Comparison of ENCODE assay signal across 16 cellular contexts in genomic region chr2:96866149-96866548, GRCh38. TPM values are rescaled to one million over a fixed set of nuclear protein-coding genes. Genes with fewer than 3 reads are reported as not detected.
DNase-seq lines count a peak whose midpoint lies in the region; ATAC-seq and TF ChIP-seq lines count a peak whose summit lies in the region.
"Had no signal": no experiment of that assay in that cellular context is flagged by ENCODE, and none has a peak within 500 bp of the region (broad histone marks: within the 10 kb centered on the region; RNA-seq: fewer than 3 reads in every experiment).

No MANE protein-coding gene starts in this region.

- WGBS in esophagus squamous epithelium, 2 donors: 67 to 75% methylated on average over 1 of the region's 14 CpGs
- WGBS in tibial nerve, 2 donors: 40 to 46% methylated on average over 1 to 7 of the region's 14 CpGs

- intact Hi-C loops in esophagus squamous epithelium (cut with DNase I): no loop called here

- no peaks in the 10 kb centered on the region for H4K20me1 ChIP-seq in OCI-LY3 (ENCODE audit: insufficient read depth, low read length)

- H3K4me3 ChIP-seq in OCI-LY3 (ENCODE audit: low read length): peak overlapping the region; percentile 87
- H3K4me3 ChIP-seq in esophagus squamous epithelium: peak overlapping the region in 1 of 4 donors; percentile 94
- peak overlapping the region in 3 of 4 donors; percentile 64 to 92 (median 85) for H3K4me3 ChIP-seq in tibial nerve
- H3K4me3 ChIP-seq: SK-N-MC had no signal

- H3K36me3 Mint-ChIP-seq in nephron progenitor cell (ENCODE audit: low read depth): peaks cover 23% of the 10 kb centered on the region

- peaks cover 32% of the 10 kb centered on the region for H3K4me1 Mint-ChIP-seq in nephron progenitor cell

- H3K36me3 ChIP-seq in OCI-LY3 (replicated peaks; ENCODE audit: low read depth, low read length): peaks cover 12% of the 10 kb centered on the region
- peaks cover 37 to 65% (median 44%) of the 10 kb centered on the region in 3 donors for H3K36me3 ChIP-seq in esophagus squamous epithelium
- peaks cover 3 to 64% (median 16%) of the 10 kb centered on the region in 3 donors for H3K36me3 ChIP-seq in tibial nerve

- no peak overlapping the region for H3K4me3 Mint-ChIP-seq in nephron progenitor cell

- H3K27me3 ChIP-seq in OCI-LY3 (ENCODE audit: low read depth, low read length) (peaks cover 4% of the 10 kb centered on the region; the same call in 1 of the 2 replicates), esophagus squamous epithelium (no peaks in the 10 kb centered on the region), tibial nerve (no peaks in the 10 kb centered on the region)
- H3K27me3 ChIP-seq: suprapubic skin had no signal

- H3K27ac Mint-ChIP-seq in nephron progenitor cell: peak overlapping the region; percentile 71

- no peak for TF ChIP-seq POLR2A in esophagus squamous epithelium (IDR thresholded peaks at IDR 0.05)
- TF ChIP-seq POLR2A in tibial nerve (IDR thresholded peaks at IDR 0.05): no peak

- no peak for TF ChIP-seq CTCF in OCI-LY3 (IDR thresholded peaks at IDR 0.05; ENCODE audit: low read depth, low read length)
- TF ChIP-seq CTCF in esophagus squamous epithelium (IDR thresholded peaks at IDR 0.05): no peak
- no peak for TF ChIP-seq CTCF in nephron progenitor cell (IDR thresholded peaks at IDR 0.05)
- no peak for TF ChIP-seq CTCF in tibial nerve (IDR thresholded peaks at IDR 0.05)

- DNase-seq in esophagus squamous epithelium (lab: John Stamatoyannopoulos, UW): no peak
- no peak for DNase-seq in nephron progenitor cell
- DNase-seq in tibial nerve (ENCODE audit: low spot score in 2 of 2): no peak
- DNase-seq in 8988T: no peak
- DNase-seq in NCI-H69 (lab: John Stamatoyannopoulos, UW): no peak
- DNase-seq: activated CD4-positive, alpha-beta T cell treated with anti-CD3 and anti-CD28 coated beads for 4 hours; activated effector memory CD4-positive, alpha-beta T cell treated with anti-CD3 and anti-CD28 coated beads, Interleukin-2, amount 50 U/mL, for 16 hours; DMS153; midbrain; NCI-H187; PC-3 had no signal

- ATAC-seq in activated CD4-positive, CD25-positive, alpha-beta regulatory T cell treated with anti-CD3 and anti-CD28 coated beads, Interleukin-2, amount 50 U/mL, for 24 hours: no peak
- ATAC-seq: HCT116, PC-3 had no signal

- peak overlapping the region; percentile 92 for H3K4me2 ChIP-seq in OCI-LY3 (ENCODE audit: low read length)

- H3K27ac ChIP-seq in OCI-LY3 (ENCODE audit: low read length): no peak overlapping the region
- peak overlapping the region; percentile 95 to 100 (median 97) for H3K27ac ChIP-seq in esophagus squamous epithelium
- peak overlapping the region; percentile 94 to 99 (median 98) for H3K27ac ChIP-seq in tibial nerve
- H3K27ac ChIP-seq: SK-N-MC had no signal

- no peak overlapping the region for H2AFZ ChIP-seq in OCI-LY3 (ENCODE audit: low read depth, low read length)

- H3K9me3 Mint-ChIP-seq in nephron progenitor cell: no peaks in the 10 kb centered on the region

- peaks cover 5% of the 10 kb centered on the region for H3K4me1 ChIP-seq in OCI-LY3 (ENCODE audit: low read length)
- peaks cover 37 to 86% (median 41%) of the 10 kb centered on the region in 3 donors for H3K4me1 ChIP-seq in esophagus squamous epithelium
- H3K4me1 ChIP-seq in tibial nerve: peaks cover 0 to 72% (median 40%) of the 10 kb centered on the region in 4 donors

- H3K9me3 ChIP-seq in OCI-LY3 (ENCODE audit: insufficient read depth, low read length) (no peaks in the 10 kb centered on the region), esophagus squamous epithelium (no peaks in the 10 kb centered on the region), tibial nerve (no peaks in the 10 kb centered on the region)
- H3K9me3 ChIP-seq: suprapubic skin had no signal

- H3K79me2 ChIP-seq in OCI-LY3 (ENCODE audit: low read length): peaks cover 21% of the 10 kb centered on the region

- no peak for TF ChIP-seq EP300 in tibial nerve (IDR thresholded peaks at IDR 0.05)

- no peaks in the 10 kb centered on the region for H3K27me3 Mint-ChIP-seq in nephron progenitor cell (ENCODE audit: low read depth, poor library complexity)

- peak overlapping the region; percentile 49; the same call in 1 of the 2 replicates for H3K9ac ChIP-seq in OCI-LY3 (ENCODE audit: low read length)

RNA-seq across cellular contexts. Expression of gene SEMA4C, which starts 3.7 kb away (rescaled TPM):
- 10 to 100 TPM in 2 of 4 donors, 1 to 10 TPM in 2; 7.4 to 23.8 (median 12.8) TPM for total RNA-seq in esophagus squamous epithelium
- 100 to 1,000 TPM; 120 to 181 (median 147) TPM for total RNA-seq in tibial nerve

RNA-seq across cellular contexts. Expression of gene ANKRD39, which starts 8.3 kb away (rescaled TPM):
- 10 to 100 TPM in 3 of 4 donors, 1 to 10 TPM in 1; 7.1 to 17.2 (median 14.0) TPM for total RNA-seq in esophagus squamous epithelium
- 10 to 100 TPM; 13.8 to 23.7 (median 19.5) TPM for total RNA-seq in tibial nerve

RNA-seq across cellular contexts. Expression of gene ANKRD23, which starts 22.3 kb away (rescaled TPM):
- total RNA-seq in esophagus squamous epithelium (1 to 10 TPM in 3 of 4 donors, under 1 TPM in 1; 1.00 to 3.4 (median 2.1) TPM), tibial nerve (10 to 100 TPM in 2 of 4 donors, 1 to 10 TPM in 2; 6.1 to 23.1 (median 11.2) TPM)

RNA-seq across cellular contexts. Expression of gene CNNM3, which starts 50.1 kb away (rescaled TPM):
- total RNA-seq in esophagus squamous epithelium (10 to 100 TPM in 1 of 4 donors, 1 to 10 TPM in 3; 3.7 to 10.2 (median 5.5) TPM), tibial nerve (10 to 100 TPM; 21.8 to 27.8 (median 22.9) TPM)

Comparison
In these comparisons a context has a peak if more than half of its experiments do, and no peak if none do; other contexts are left out.
1. RNA of gene SEMA4C, which starts 3.7 kb away (total RNA-seq): 120 to 181 TPM in tibial nerve; 7.4 to 23.8 TPM in esophagus squamous epithelium; every median in the first group is over 4 times any median in the second.